In the genomic region with DNA sequence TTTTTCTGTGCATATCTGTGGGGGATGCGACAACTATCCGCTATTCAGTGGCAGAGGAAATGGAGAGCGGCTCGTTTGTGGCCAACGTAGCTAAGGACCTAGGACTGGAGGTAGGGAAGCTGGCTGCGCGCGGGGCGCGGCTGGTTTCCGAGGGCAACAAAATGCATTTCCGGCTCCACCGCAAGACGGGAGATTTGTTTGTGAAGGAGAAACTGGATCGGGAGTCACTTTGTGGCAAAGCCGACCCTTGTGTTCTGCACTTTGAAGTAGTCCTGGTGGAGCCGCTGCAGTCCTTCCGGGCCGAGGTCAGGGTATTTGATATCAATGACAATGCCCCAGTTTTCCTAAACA, we compare ENCODE assay signal across 11 cellular contexts. TPM values are rescaled to one million over a fixed set of nuclear protein-coding genes. Genes with fewer than 3 reads are reported as not detected.
DNase-seq lines count a peak whose midpoint lies in the region; ATAC-seq and TF ChIP-seq lines count a peak whose summit lies in the region.
"Had no signal": no experiment of that assay in that cellular context is flagged by ENCODE, and none has a peak within 500 bp of the region (broad histone marks: within the 10 kb centered on the region; RNA-seq: fewer than 3 reads in every experiment).

No MANE protein-coding gene starts in this region.

- H3K4me1 ChIP-seq in cardiac muscle cell (ENCODE audit: low read depth) (no peaks in the 10 kb centered on the region), mucosa of rectum (ENCODE audit: control insufficient read depth in 2 of 2, insufficient read depth in 2 of 2, low read length in 2 of 2) (no peaks in the 10 kb centered on the region), urinary bladder (ENCODE audit: insufficient read depth) (no peaks in the 10 kb centered on the region)

- H3K4me3 ChIP-seq in cardiac muscle cell (peak overlapping the region; percentile 36), mucosa of rectum (ENCODE audit: low read length in 2 of 2) (peak overlapping the region; percentile 31 to 61), urinary bladder (ENCODE audit: low read depth, low read length) (peak overlapping the region; percentile 35)

- H3K4me1 Mint-ChIP-seq in central memory CD8-positive, alpha-beta T cell = peaks cover 6% of the 10 kb centered on the region

- no peak for ATAC-seq in central memory CD8-positive, alpha-beta T cell (replicated peaks; ENCODE audit: extremely low read depth, poor library complexity, severe bottlenecking)
- no peak for ATAC-seq in HG03378 (IDR thresholded peaks at IDR 0.05; ENCODE audit: unreplicated experiment)

- H3K36me3 ChIP-seq in cardiac muscle cell = no peaks in the 10 kb centered on the region
- H3K36me3 ChIP-seq in mucosa of rectum (ENCODE audit: control insufficient read depth in 2 of 2, insufficient read depth in 2 of 2, low read length in 2 of 2) = no peaks in the 10 kb centered on the region
- no peaks in the 10 kb centered on the region for H3K36me3 ChIP-seq in urinary bladder (ENCODE audit: insufficient read depth)

- WGBS in urinary bladder = 6% methylated on average over 19 of the region's 19 CpGs

- H3K9me3 ChIP-seq in cardiac muscle cell (ENCODE audit: low read depth) (no peaks in the 10 kb centered on the region), mucosa of rectum (ENCODE audit: control insufficient read depth in 2 of 2, low read length in 2 of 2) (peaks cover 0 to 2% of the 10 kb centered on the region in 2 donors)

- H3K27me3 Mint-ChIP-seq in central memory CD8-positive, alpha-beta T cell = peaks cover 62% of the 10 kb centered on the region

- H3K27me3 ChIP-seq in cardiac muscle cell (peaks cover 64% of the 10 kb centered on the region), mucosa of rectum (ENCODE audit: control insufficient read depth in 2 of 2, insufficient read depth in 2 of 2, low read length in 2 of 2) (no peaks in the 10 kb centered on the region)

- no peak overlapping the region for H3K27ac Mint-ChIP-seq in central memory CD8-positive, alpha-beta T cell (ENCODE audit: low read depth)

- peaks cover 2% of the 10 kb centered on the region for H3K36me3 Mint-ChIP-seq in central memory CD8-positive, alpha-beta T cell (ENCODE audit: insufficient read depth)

- DNase-seq in cardiac muscle cell (ENCODE audit: low read depth in 1 of 2, low spot score in 1 of 2) = no peak
- no peak for DNase-seq in cardiac septum (ENCODE audit: low spot score)
- no peak for DNase-seq in central memory CD8-positive, alpha-beta T cell (ENCODE audit: low spot score in 2 of 2)
- DNase-seq in stimulated activated naive CD4-positive, alpha-beta T cell treated with Interleukin-2 at 50 U/mL for 16 hours (lab: John Stamatoyannopoulos, UW) = no peak
- no peak for DNase-seq in activated CD4-positive, alpha-beta T cell treated with anti-CD3 and anti-CD28 coated beads, Interleukin-2, amount 50 U/mL, for 1 hour
- DNase-seq: GF-D8, NCI-H1105 treated with DMSO at 0.1 percent for 48 hours had no signal

- intact Hi-C loops in cardiac septum (cut with DNase I) = no loop called here

- no peak for TF ChIP-seq CTCF in cardiac muscle cell (IDR thresholded peaks at IDR 0.05; ENCODE audit: low read depth, low read length)

- H3K9ac ChIP-seq in mucosa of rectum (ENCODE audit: low read depth in 1 of 2, low read length in 2 of 2) = no peak overlapping the region

- peaks cover 5% of the 10 kb centered on the region for H3K9me3 Mint-ChIP-seq in central memory CD8-positive, alpha-beta T cell

- H3K4me3 Mint-ChIP-seq in central memory CD8-positive, alpha-beta T cell = peak overlapping the region; percentile 59

- H3K27ac ChIP-seq in cardiac muscle cell (no peak overlapping the region), mucosa of rectum (ENCODE audit: low read depth in 2 of 2, low read length in 2 of 2) (no peak overlapping the region), urinary bladder (ENCODE audit: low read depth) (no peak overlapping the region)

RNA-seq across cellular contexts. Expression of a gene that starts 0.3 kb away (rescaled TPM):
- total RNA-seq in cardiac muscle cell = 0.03 and 0.07 TPM in 2 replicates
- polyA plus RNA-seq in cardiac muscle cell = not detected in 2 replicates
- total RNA-seq in cardiac septum = not detected
- 0.16 TPM for total RNA-seq in urinary bladder
- polyA plus RNA-seq in urinary bladder = 0.01 TPM
- total RNA-seq: glomerular endothelial cell had no signal

RNA-seq across cellular contexts. Expression of a gene that starts 42.9 kb away (rescaled TPM):
- 43.9 and 51.5 TPM in 2 replicates for total RNA-seq in cardiac muscle cell
- polyA plus RNA-seq in cardiac muscle cell = 25.0 and 31.2 TPM in 2 replicates
- 2.4 TPM for total RNA-seq in cardiac septum
- total RNA-seq in urinary bladder = 3.4 TPM
- polyA plus RNA-seq in urinary bladder = 3.4 TPM

RNA-seq across cellular contexts. Expression of a gene that starts 48.8 kb away (rescaled TPM):
- total RNA-seq in cardiac muscle cell (5.6 and 8.9 TPM in 2 replicates), cardiac septum (1.4 TPM), urinary bladder (4.6 TPM)
- polyA plus RNA-seq in cardiac muscle cell (0.34 and 1.2 TPM in 2 replicates), urinary bladder (1.3 TPM)

Comparison
In these comparisons a context has a peak if more than half of its experiments do, and no peak if none do; other contexts are left out.
1. RNA of a gene that starts 42.9 kb away (total RNA-seq): 43.9 to 51.5 TPM in cardiac muscle cell; 3.4 TPM in urinary bladder (single experiment) and 2.4 TPM in cardiac septum (single experiment); every median in the first group is over 10 times any median in the second.
2. Peak in every context shown above with its lines, with median percentiles within 50 percentile points of each other: H3K4me3 ChIP-seq.